ENCODE assay signal across 8 cellular contexts in the genomic region with DNA sequence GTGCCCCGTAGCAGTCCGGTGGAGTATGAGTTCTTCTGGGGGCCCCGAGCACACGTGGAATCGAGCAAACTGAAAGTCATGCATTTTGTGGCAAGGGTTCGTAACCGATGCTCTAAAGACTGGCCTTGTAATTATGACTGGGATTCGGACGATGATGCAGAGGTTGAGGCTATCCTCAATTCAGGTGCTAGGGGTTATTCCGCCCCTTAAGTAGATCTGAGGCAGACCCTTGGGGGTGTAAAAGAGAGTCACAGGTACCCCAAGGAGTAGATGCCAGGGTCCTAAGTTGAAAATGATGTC. TPM values are rescaled to one million over a fixed set of nuclear protein-coding genes. Genes with fewer than 3 reads are reported as not detected.
A peak's percentile ranks its signal among the peaks of the same experiment; 100 is the strongest.
DNase-seq lines count a peak whose midpoint lies in the region; ATAC-seq and TF ChIP-seq lines count a peak whose summit lies in the region.

No MANE protein-coding gene starts in this region.

- peaks cover 0 to 2% of the 10 kb centered on the region in 2 donors for H3K4me1 ChIP-seq in mucosa of rectum (ENCODE audit: control insufficient read depth in 2 of 2, insufficient read depth in 2 of 2, low read length in 2 of 2)

- H3K27me3 ChIP-seq in mucosa of rectum (ENCODE audit: control insufficient read depth in 2 of 2, insufficient read depth in 2 of 2, low read length in 2 of 2), result peaks cover 0 to 2% of the 10 kb centered on the region in 2 donors

- peak overlapping the region; percentile 92 to 99 (median 96) for H3K4me3 Mint-ChIP-seq in brain

- peak overlapping the region; percentile 95 to 98 (median 96) for H3K27ac Mint-ChIP-seq in brain

- no peaks in the 10 kb centered on the region for H3K9me3 ChIP-seq in mucosa of rectum (ENCODE audit: control insufficient read depth in 2 of 2, low read length in 2 of 2)

- no peaks in the 10 kb centered on the region for H3K9me3 Mint-ChIP-seq in brain

- no peaks in the 10 kb centered on the region for H3K36me3 ChIP-seq in mucosa of rectum (ENCODE audit: control insufficient read depth in 2 of 2, insufficient read depth in 2 of 2, low read length in 2 of 2)

- DNase-seq in AG09309 (ENCODE audit: low read depth), result no peak
- no peak for DNase-seq in HPDE6-E6E7 (ENCODE audit: extremely low spot score)
- no peak for DNase-seq in NCI-H1930 (lab: John Stamatoyannopoulos, UW)

- peaks cover 5% of the 10 kb centered on the region for H3K27me3 Mint-ChIP-seq in brain

- peak overlapping the region; percentile 62 to 74 for H3K27ac ChIP-seq in mucosa of rectum (ENCODE audit: low read depth in 2 of 2, low read length in 2 of 2)

- peak; percentile 23 for ATAC-seq in HG02938 (IDR thresholded peaks at IDR 0.05; ENCODE audit: unreplicated experiment)
- ATAC-seq in GM18502 (IDR thresholded peaks at IDR 0.05; ENCODE audit: poor library complexity, unreplicated experiment), result no peak
- ATAC-seq in GM21825 (IDR thresholded peaks at IDR 0.05; ENCODE audit: unreplicated experiment), result no peak

- peak overlapping the region; percentile 54 to 57 for H3K9ac ChIP-seq in mucosa of rectum (ENCODE audit: low read depth in 1 of 2, low read length in 2 of 2)

- no peaks in the 10 kb centered on the region for H3K36me3 Mint-ChIP-seq in brain

- H3K4me3 ChIP-seq in AG09309 (ENCODE audit: control insufficient read depth, low read depth, low read length) (peak overlapping the region; percentile 54), mucosa of rectum (ENCODE audit: low read length in 2 of 2) (peak overlapping the region; percentile 61 to 86)

- TF ChIP-seq CTCF in AG09309 (IDR thresholded peaks at IDR 0.05; ENCODE audit: control insufficient read depth, insufficient read depth, low read depth, low read length, missing control alignments) (no peak), brain (conservative IDR thresholded peaks at IDR 0.05) (no peak)

- H3K4me1 Mint-ChIP-seq in brain, result peaks cover 18% of the 10 kb centered on the region

RNA-seq across cellular contexts. Expression of a gene that starts 0.8 kb away (rescaled TPM):
- 32.9 TPM for polyA plus RNA-seq in brain (ENCODE audit: insufficient read depth, low read depth, low replicate concordance)

RNA-seq across cellular contexts. Expression of a gene that starts 36.9 kb away (rescaled TPM):
- polyA plus RNA-seq in brain (ENCODE audit: insufficient read depth, low read depth, low replicate concordance), result 1.1 TPM
